Comparison of ENCODE assay signal across 23 cellular contexts in the genomic region with DNA sequence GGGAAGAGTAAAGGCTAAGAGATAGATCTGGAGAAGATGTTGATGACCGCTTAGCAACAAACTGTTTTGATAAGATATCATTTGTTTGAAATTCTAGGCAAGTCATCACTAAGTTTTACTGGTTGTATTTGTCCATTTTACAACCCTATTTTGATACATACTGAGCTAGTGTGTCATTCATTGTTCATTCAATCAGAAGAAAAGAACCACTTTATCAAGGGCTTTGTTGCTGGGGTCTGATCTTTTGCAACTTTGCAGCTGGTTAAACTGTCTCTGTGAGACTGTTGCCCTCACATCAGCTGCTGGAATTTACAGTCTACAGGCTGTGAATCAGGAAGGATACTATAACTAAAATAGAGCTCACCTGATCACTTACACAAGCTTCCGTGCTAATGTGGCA.
"Had no signal": no experiment of that assay in that cellular context is flagged by ENCODE, and none has a peak within 500 bp of the region (broad histone marks: within the 10 kb centered on the region; RNA-seq: fewer than 3 reads in every experiment).

No MANE protein-coding gene starts in this region.

- H3K4me3 ChIP-seq: body of pancreas, colonic mucosa, lower lobe of right lung, right atrium auricular region, tibial artery, uterus had no signal

- H3K36me3 ChIP-seq: colonic mucosa, lower lobe of right lung, right atrium auricular region, tibial artery, uterus had no signal

- H3K36me3 Mint-ChIP-seq: activated CD8-positive, alpha-beta memory T cell treated with anti-CD3 and anti-CD28 coated beads, Interleukin-2, amount 10 ng/mL, durations not matched to agents 7 days and 5 days; activated naive CD8-positive, alpha-beta T cell treated with anti-CD3 and anti-CD28 coated beads for 36 hours; natural killer cell treated with Interleukin-12 subunit alpha and Interleukin-12 subunit beta and Interleukin-15 and Interleukin-18, amount 100 ng/mL, for 72 hours; T-cell had no signal

- ATAC-seq: activated CD4-positive, alpha-beta T cell treated with anti-CD3 and anti-CD28 coated beads for 36 hours; activated CD8-positive, alpha-beta memory T cell treated with anti-CD3 and anti-CD28 coated beads, Interleukin-2, amount 10 ng/mL, durations not matched to agents 7 days and 5 days; activated T-helper 17 cell treated with anti-CD3 and anti-CD28 coated beads, Interleukin-2, amount 50 U/mL, for 72 hours; body of pancreas; lower lobe of right lung; natural killer cell treated with Interleukin-12 subunit alpha and Interleukin-12 subunit beta and Interleukin-15 and Interleukin-18, amount 100 ng/mL, for 72 hours; stimulated activated naive CD8-positive, alpha-beta T cell treated with anti-CD3 and anti-CD28 coated beads, Interleukin-15, Interleukin-2, amounts not matched to agents 100 U/mL and 50 U/mL, for 24 hours; T-cell; WTC11 had no signal

- H3K27ac ChIP-seq: body of pancreas, colonic mucosa, lower lobe of right lung, right atrium auricular region, tibial artery, uterus had no signal

- H3K9me3 ChIP-seq: body of pancreas, colonic mucosa, lower lobe of right lung, uterus had no signal

- H3K4me1 ChIP-seq: colonic mucosa, lower lobe of right lung, right atrium auricular region, tibial artery, uterus had no signal

- H3K27ac Mint-ChIP-seq: activated CD4-positive, alpha-beta memory T cell treated with anti-CD3 and anti-CD28 coated beads, Interleukin-2, amount 10 ng/mL, durations not matched to agents 7 days and 5 days; activated CD4-positive, alpha-beta T cell treated with anti-CD3 and anti-CD28 coated beads for 36 hours; activated CD8-positive, alpha-beta memory T cell treated with anti-CD3 and anti-CD28 coated beads, Interleukin-2, amount 10 ng/mL, durations not matched to agents 7 days and 5 days; activated naive CD8-positive, alpha-beta T cell treated with anti-CD3 and anti-CD28 coated beads for 36 hours; activated T-helper 17 cell treated with anti-CD3 and anti-CD28 coated beads, Interleukin-2, amount 50 U/mL, for 72 hours; natural killer cell treated with Interleukin-12 subunit alpha and Interleukin-12 subunit beta and Interleukin-15 and Interleukin-18, amount 100 ng/mL, for 72 hours; T-cell; WTC11 had no signal

- FAIRE-seq: endometrium had no signal

- H3K27me3 Mint-ChIP-seq: activated CD4-positive, alpha-beta memory T cell treated with anti-CD3 and anti-CD28 coated beads, Interleukin-2, amount 10 ng/mL, durations not matched to agents 7 days and 5 days; activated CD8-positive, alpha-beta memory T cell treated with anti-CD3 and anti-CD28 coated beads, Interleukin-2, amount 10 ng/mL, durations not matched to agents 7 days and 5 days; activated T-helper 17 cell treated with anti-CD3 and anti-CD28 coated beads, Interleukin-2, amount 50 U/mL, for 72 hours; natural killer cell treated with Interleukin-12 subunit alpha and Interleukin-12 subunit beta and Interleukin-15 and Interleukin-18, amount 100 ng/mL, for 72 hours had no signal

- H3K27me3 ChIP-seq: body of pancreas, colonic mucosa, right atrium auricular region, tibial artery, uterus had no signal

- H3K4me1 Mint-ChIP-seq: activated CD4-positive, alpha-beta memory T cell treated with anti-CD3 and anti-CD28 coated beads, Interleukin-2, amount 10 ng/mL, durations not matched to agents 7 days and 5 days; activated CD4-positive, alpha-beta T cell treated with anti-CD3 and anti-CD28 coated beads for 36 hours; activated CD8-positive, alpha-beta memory T cell treated with anti-CD3 and anti-CD28 coated beads, Interleukin-2, amount 10 ng/mL, durations not matched to agents 7 days and 5 days; activated naive CD8-positive, alpha-beta T cell treated with anti-CD3 and anti-CD28 coated beads for 36 hours; activated T-helper 17 cell treated with anti-CD3 and anti-CD28 coated beads, Interleukin-2, amount 50 U/mL, for 72 hours; T-cell had no signal

- DNase-seq: activated CD4-positive, alpha-beta memory T cell treated with anti-CD3 and anti-CD28 coated beads, Interleukin-2, amount 10 ng/mL, durations not matched to agents 7 days and 5 days; activated CD4-positive, alpha-beta T cell treated with anti-CD3 and anti-CD28 coated beads for 36 hours; activated CD8-positive, alpha-beta memory T cell treated with anti-CD3 and anti-CD28 coated beads, Interleukin-2, amount 10 ng/mL, durations not matched to agents 7 days and 5 days; activated naive CD4-positive, alpha-beta T cell; activated naive CD8-positive, alpha-beta T cell treated with anti-CD3 and anti-CD28 coated beads for 36 hours; amniotic stem cell; body of pancreas; central memory CD4-positive, alpha-beta T cell; colonic mucosa; hippocampal formation; islet precursor cell; lower lobe of right lung; occipital lobe; stimulated activated naive CD8-positive, alpha-beta T cell treated with anti-CD3 and anti-CD28 coated beads, Interleukin-15, Interleukin-2, amounts not matched to agents 100 U/mL and 50 U/mL, for 24 hours; substantia nigra; T-cell; tibial artery; uterus had no signal

- H3K9me3 Mint-ChIP-seq: activated CD4-positive, alpha-beta memory T cell treated with anti-CD3 and anti-CD28 coated beads, Interleukin-2, amount 10 ng/mL, durations not matched to agents 7 days and 5 days had no signal

- H3K4me3 Mint-ChIP-seq: activated CD4-positive, alpha-beta memory T cell treated with anti-CD3 and anti-CD28 coated beads, Interleukin-2, amount 10 ng/mL, durations not matched to agents 7 days and 5 days; activated CD4-positive, alpha-beta T cell treated with anti-CD3 and anti-CD28 coated beads for 36 hours; activated CD8-positive, alpha-beta memory T cell treated with anti-CD3 and anti-CD28 coated beads, Interleukin-2, amount 10 ng/mL, durations not matched to agents 7 days and 5 days; activated naive CD8-positive, alpha-beta T cell treated with anti-CD3 and anti-CD28 coated beads for 36 hours; activated T-helper 17 cell treated with anti-CD3 and anti-CD28 coated beads, Interleukin-2, amount 50 U/mL, for 72 hours; natural killer cell treated with Interleukin-12 subunit alpha and Interleukin-12 subunit beta and Interleukin-15 and Interleukin-18, amount 100 ng/mL, for 72 hours; T-cell; WTC11 had no signal
